ENCODE assay signal across 1 cellular context in the genomic region with DNA sequence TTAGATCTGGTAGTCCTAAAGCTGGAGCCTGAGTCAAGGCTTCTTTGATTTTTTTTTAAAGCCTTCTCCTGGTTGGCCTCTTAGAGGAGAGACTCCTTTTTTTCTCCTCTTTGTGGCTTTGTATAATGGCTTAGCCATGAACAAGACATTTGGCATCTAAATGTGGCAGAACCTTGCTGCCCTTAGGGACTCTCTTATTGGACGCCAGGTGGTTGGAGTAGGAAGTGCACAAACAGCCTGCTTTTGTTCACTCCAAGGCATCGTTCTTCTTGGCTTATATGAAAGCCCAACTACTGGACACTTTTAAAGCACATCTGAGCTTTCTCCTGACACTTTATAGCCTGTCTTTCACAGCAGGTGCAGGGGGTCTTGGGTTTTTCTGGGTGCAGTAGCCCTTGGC.
TF ChIP-seq lines count a peak whose summit lies in the region.

No MANE protein-coding gene starts in this region.

TF ChIP-seq in liver, 16 proteins besides CTCF, POLR2A, EP300 and RAD21 (continued from another document):
- TF ChIP-seq JUND (IDR thresholded peaks at IDR 0.05) (no peak), HNF4G (IDR thresholded peaks at IDR 0.05) (no peak), ZBTB33 (IDR thresholded peaks at IDR 0.05) (no peak)
